ENCODE assay signal across 1 cellular context in the genomic region with DNA sequence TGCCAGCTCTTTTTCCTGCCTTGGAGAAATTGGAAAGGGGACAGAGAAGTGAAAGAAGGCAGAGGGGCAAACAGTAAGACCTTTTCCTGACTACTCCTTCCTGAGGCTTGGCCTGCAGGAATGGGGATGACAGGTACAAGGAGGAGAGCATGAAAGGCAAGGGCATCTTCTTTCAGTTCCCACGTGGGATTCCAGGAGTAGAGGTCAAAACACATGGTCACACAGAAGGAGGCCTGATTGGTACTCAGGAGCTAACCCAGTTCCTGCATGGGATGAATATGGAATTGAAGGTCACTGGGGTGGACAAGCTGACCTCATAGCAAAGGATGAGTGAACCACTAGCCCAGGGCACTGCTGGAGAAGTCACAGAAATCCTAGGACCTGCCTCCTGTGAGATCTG.
TF ChIP-seq lines count a peak whose summit lies in the region.

No MANE protein-coding gene starts in this region.

TF ChIP-seq in HepG2, 621 proteins besides CTCF, POLR2A, EP300 and RAD21:
- no peak for TF ChIP-seq FOXJ3 (CRISPR knock-in tag; IDR thresholded peaks at IDR 0.05; ENCODE audit: borderline replicate concordance)
- TF ChIP-seq, protein P1, sequence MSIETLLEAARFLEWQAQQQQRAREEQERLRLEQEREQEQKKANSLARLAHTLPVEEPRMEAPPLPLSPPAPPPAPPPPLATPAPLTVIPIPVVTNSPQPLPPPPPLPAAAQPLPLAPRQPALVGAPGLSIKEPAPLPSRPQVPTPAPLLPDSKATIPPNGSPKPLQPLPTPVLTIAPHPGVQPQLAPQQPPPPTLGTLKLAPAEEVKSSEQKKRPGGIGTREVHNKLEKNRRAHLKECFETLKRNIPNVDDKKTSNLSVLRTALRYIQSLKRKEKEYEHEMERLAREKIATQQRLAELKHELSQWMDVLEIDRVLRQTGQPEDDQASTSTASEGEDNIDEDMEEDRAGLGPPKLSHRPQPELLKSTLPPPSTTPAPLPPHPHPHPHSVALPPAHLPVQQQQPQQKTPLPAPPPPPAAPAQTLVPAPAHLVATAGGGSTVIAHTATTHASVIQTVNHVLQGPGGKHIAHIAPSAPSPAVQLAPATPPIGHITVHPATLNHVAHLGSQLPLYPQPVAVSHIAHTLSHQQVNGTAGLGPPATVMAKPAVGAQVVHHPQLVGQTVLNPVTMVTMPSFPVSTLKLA (IDR thresholded peaks at IDR 0.05) = peak; percentile 95
TF ChIP-seq in HepG2: peak in this region for 1.
